ENCODE assay signal across 11 cellular contexts in genomic region chr17:42023524-42024349, GRCh38. TPM values are rescaled to one million over a fixed set of nuclear protein-coding genes. Genes with fewer than 3 reads are reported as not detected.
A peak's percentile ranks its signal among the peaks of the same experiment; 100 is the strongest.
DNase-seq lines count a peak whose midpoint lies in the region; ATAC-seq and TF ChIP-seq lines count a peak whose summit lies in the region.
"Had no signal": no experiment of that assay in that cellular context is flagged by ENCODE, and none has a peak within 500 bp of the region (broad histone marks: within the 10 kb centered on the region; RNA-seq: fewer than 3 reads in every experiment).

No MANE protein-coding gene starts in this region.

- peaks cover 15% of the 10 kb centered on the region for H3F3A ChIP-seq in MM.1S (ENCODE audit: insufficient read depth, low read length)

- no peaks in the 10 kb centered on the region for H3K27me3 ChIP-seq in MM.1S (replicated peaks; ENCODE audit: insufficient read depth, low read length)
- peaks cover 0 to 11% (median 0%) of the 10 kb centered on the region in 3 donors for H3K27me3 ChIP-seq in stomach

- intact Hi-C loops in stomach (cut with DNase I; ENCODE audit: low total_unique reads) = loop anchor here (5.0 kb wide), 1 partner anchor 89 kb away; the partner anchor contains the start of gene DHX58

- H3K4me1 Mint-ChIP-seq in activated naive CD8-positive, alpha-beta T cell treated with anti-CD3 and anti-CD28 coated beads for 36 hours = peaks cover 28% of the 10 kb centered on the region

- TF ChIP-seq POLR2A in stomach (IDR thresholded peaks at IDR 0.05) = no peak

- peaks cover 1% of the 10 kb centered on the region for H3K9me3 Mint-ChIP-seq in activated naive CD8-positive, alpha-beta T cell treated with anti-CD3 and anti-CD28 coated beads for 36 hours
- H3K9me3 Mint-ChIP-seq: memory B cell had no signal

- H3K27ac ChIP-seq in MM.1S (ENCODE audit: low read length) (peak overlapping the region; percentile 60; the same call in 1 of the 2 replicates), stomach (peak overlapping the region; percentile 41 to 82 (median 75))
- H3K27ac ChIP-seq: SK-N-MC had no signal

- TF ChIP-seq CTCF in MM.1S (IDR thresholded peaks at IDR 0.05; ENCODE audit: low read length) = no peak
- no peak for TF ChIP-seq CTCF in stomach (IDR thresholded peaks at IDR 0.05)

- no peak for ATAC-seq in GM21367 (IDR thresholded peaks at IDR 0.05; ENCODE audit: unreplicated experiment)

- H3K27ac Mint-ChIP-seq in activated naive CD8-positive, alpha-beta T cell treated with anti-CD3 and anti-CD28 coated beads for 36 hours = peak overlapping the region; percentile 25

- H3K9ac ChIP-seq in MM.1S (ENCODE audit: low read length) = no peak overlapping the region

- no peaks in the 10 kb centered on the region for H3K9me3 ChIP-seq in MM.1S (replicated peaks; ENCODE audit: insufficient read depth, low read length)
- H3K9me3 ChIP-seq in stomach = no peaks in the 10 kb centered on the region

- H3K4me3 Mint-ChIP-seq in activated naive CD8-positive, alpha-beta T cell treated with anti-CD3 and anti-CD28 coated beads for 36 hours = no peak overlapping the region

- no peaks in the 10 kb centered on the region for H3K36me3 ChIP-seq in MM.1S (replicated peaks; ENCODE audit: insufficient read depth, low read length)
- H3K36me3 ChIP-seq in stomach = peaks cover 23 to 31% (median 29%) of the 10 kb centered on the region in 4 donors

- peaks cover 23% of the 10 kb centered on the region for H3K79me2 ChIP-seq in MM.1S (ENCODE audit: low read length)

- no peak overlapping the region for H3K4me2 ChIP-seq in MM.1S (ENCODE audit: low read depth, low read length)

- H3K4me1 ChIP-seq in MM.1S (ENCODE audit: low read length) (peaks cover 33% of the 10 kb centered on the region), stomach (peaks cover 32 to 56% (median 39%) of the 10 kb centered on the region in 4 donors)

- DNase-seq in MM.1S (no peak), iris pigment epithelial cell (ENCODE audit: low read depth) (peak; percentile 41), stomach (no peak), NCI-H524 (lab: John Stamatoyannopoulos, UW) (no peak), NCI-H1105 (lab: John Stamatoyannopoulos, UW) (no peak), SW480 (ENCODE audit: low spot score) (no peak)
- no peak for DNase-seq in activated naive CD8-positive, alpha-beta T cell treated with anti-CD3 and anti-CD28 coated beads for 36 hours
- DNase-seq: stimulated activated CD4-positive, alpha-beta T cell treated with anti-CD3 and anti-CD28 coated beads, Interleukin-4, amount 100 ng/mL, for 4 hours had no signal

- WGBS in stomach, 5 donors = 71 to 82% (median 73%) methylated on average over 15 of the region's 15 CpGs

- no peak overlapping the region for H3K4me3 ChIP-seq in MM.1S (ENCODE audit: low read length)
- no peak overlapping the region for H3K4me3 ChIP-seq in stomach
- H3K4me3 ChIP-seq: SK-N-MC had no signal

- H3K9me2 ChIP-seq in MM.1S (replicated peaks; ENCODE audit: insufficient read depth, low read length) = no peaks in the 10 kb centered on the region

- H3K27me3 Mint-ChIP-seq in activated naive CD8-positive, alpha-beta T cell treated with anti-CD3 and anti-CD28 coated beads for 36 hours = no peaks in the 10 kb centered on the region
- H3K27me3 Mint-ChIP-seq: memory B cell had no signal

- no peak overlapping the region for H2AFZ ChIP-seq in MM.1S (ENCODE audit: low read length)

- no peaks in the 10 kb centered on the region for H4K20me1 ChIP-seq in MM.1S (ENCODE audit: insufficient read depth, low read length)

- no peak for TF ChIP-seq EP300 in stomach (IDR thresholded peaks at IDR 0.05)

- peaks cover 9% of the 10 kb centered on the region for H3K36me3 Mint-ChIP-seq in activated naive CD8-positive, alpha-beta T cell treated with anti-CD3 and anti-CD28 coated beads for 36 hours

RNA-seq across cellular contexts. Expression of gene NKIRAS2, which starts 3.8 kb away (rescaled TPM):
- total RNA-seq in activated naive CD8-positive, alpha-beta T cell treated with anti-CD3 and anti-CD28 coated beads for 36 hours = 10 to 100 TPM; 20.3 to 25.0 TPM
- 10 to 100 TPM in 4 of 5 donors, 1 to 10 TPM in 1; 7.5 to 27.4 (median 19.6) TPM for total RNA-seq in stomach
- 10 to 100 TPM; 16.8 to 28.5 (median 27.6) TPM for polyA plus RNA-seq in stomach

RNA-seq across cellular contexts. Expression of gene DNAJC7, which starts 6.5 kb away (rescaled TPM):
- total RNA-seq in activated naive CD8-positive, alpha-beta T cell treated with anti-CD3 and anti-CD28 coated beads for 36 hours = 100 to 1,000 TPM; 103 to 106 TPM
- 100 to 1,000 TPM in 1 of 5 donors, 10 to 100 TPM in 4; 12.3 to 161 (median 61.6) TPM for total RNA-seq in stomach
- 10 to 100 TPM; 66.7 to 93.3 (median 74.5) TPM for polyA plus RNA-seq in stomach

RNA-seq across cellular contexts. Expression of gene C17orf113, which starts 26.7 kb away (rescaled TPM):
- total RNA-seq in activated naive CD8-positive, alpha-beta T cell treated with anti-CD3 and anti-CD28 coated beads for 36 hours = under 1 TPM; 0.23 to 0.40 TPM
- 1 to 10 TPM in 3 of 5 donors, not detected in 2; 1.8 to 5.2 (median 2.5) TPM for total RNA-seq in stomach
- polyA plus RNA-seq in stomach = under 1 TPM; 0.31 to 0.92 (median 0.68) TPM

RNA-seq across cellular contexts. Expression of gene CNP, which starts 57.1 kb away (rescaled TPM):
- 10 to 100 TPM; 64.9 to 66.6 TPM for total RNA-seq in activated naive CD8-positive, alpha-beta T cell treated with anti-CD3 and anti-CD28 coated beads for 36 hours
- total RNA-seq in stomach = 10 to 100 TPM; 21.0 to 47.2 (median 30.7) TPM
- polyA plus RNA-seq in stomach = 10 to 100 TPM; 27.3 to 29.1 (median 29.0) TPM
